ENCODE assay signal across 7 cellular contexts in genomic region chr19:52527954-52528326, GRCh38. TPM values are rescaled to one million over a fixed set of nuclear protein-coding genes. Genes with fewer than 3 reads are reported as not detected.
DNase-seq lines count a peak whose midpoint lies in the region; ATAC-seq and TF ChIP-seq lines count a peak whose summit lies in the region.

No MANE protein-coding gene starts in this region.

- ATAC-seq in GM19035 (IDR thresholded peaks at IDR 0.05; ENCODE audit: unreplicated experiment) = peak; percentile 32
- peak; percentile 7 for ATAC-seq in HG03280 (IDR thresholded peaks at IDR 0.05; ENCODE audit: unreplicated experiment)
- peak; percentile 24 to 48 for ATAC-seq in left cardiac atrium

- no peak for TF ChIP-seq CTCF in progenitor cell of endocrine pancreas (IDR thresholded peaks at IDR 0.05; ENCODE audit: unreplicated experiment)

- H3K4me3 Mint-ChIP-seq in activated T-helper 2 cell treated with anti-CD3 and anti-CD28 coated beads, Interferon-gamma antibody, Interleukin-2, Interleukin-4, amounts not matched to agents 10 μg/mL and 5 μg/mL and 100 μg/mL, durations not matched to agents 14 hours and 24 hours and 36 hours (ENCODE audit: low read depth) = peak overlapping the region; percentile 96
- peak overlapping the region; percentile 97 for H3K4me3 Mint-ChIP-seq in progenitor cell of endocrine pancreas (ENCODE audit: low read depth)

- H3K4me1 Mint-ChIP-seq in activated T-helper 2 cell treated with anti-CD3 and anti-CD28 coated beads, Interferon-gamma antibody, Interleukin-2, Interleukin-4, amounts not matched to agents 10 μg/mL and 5 μg/mL and 100 μg/mL, durations not matched to agents 14 hours and 24 hours and 36 hours (ENCODE audit: low read depth) = peaks cover 12% of the 10 kb centered on the region
- H3K4me1 Mint-ChIP-seq in progenitor cell of endocrine pancreas (ENCODE audit: low read depth) = peaks cover 12% of the 10 kb centered on the region

- DNase-seq in activated T-helper 2 cell treated with anti-CD3 and anti-CD28 coated beads, Interferon-gamma antibody, Interleukin-2, Interleukin-4, amounts not matched to agents 10 μg/mL and 5 μg/mL and 100 μg/mL, durations not matched to agents 14 hours and 24 hours and 36 hours (ENCODE audit: low spot score) = no peak
- DNase-seq in left cardiac atrium (peak; percentile 33), progenitor cell of endocrine pancreas (ENCODE audit: low spot score, unreplicated experiment) (no peak), GM19238 (ENCODE audit: insufficient read length, low spot score) (no peak), NCI-H187 (lab: John Stamatoyannopoulos, UW) (no peak)

- peak overlapping the region; percentile 97 for H3K27ac Mint-ChIP-seq in activated T-helper 2 cell treated with anti-CD3 and anti-CD28 coated beads, Interferon-gamma antibody, Interleukin-2, Interleukin-4, amounts not matched to agents 10 μg/mL and 5 μg/mL and 100 μg/mL, durations not matched to agents 14 hours and 24 hours and 36 hours
- H3K27ac Mint-ChIP-seq in progenitor cell of endocrine pancreas = peak overlapping the region; percentile 97

- intact Hi-C loops in activated T-helper 2 cell treated with anti-CD3 and anti-CD28 coated beads, Interferon-gamma antibody, Interleukin-2, Interleukin-4, amounts not matched to agents 10 μg/mL and 5 μg/mL and 100 μg/mL, durations not matched to agents 14 hours and 24 hours and 36 hours (cut with micrococcal nuclease) = loop anchor here (1.0 to 5.0 kb wide), 6 partner anchors 8 to 1339 kb away; partner anchors contain the start of genes MYADM, ZNF701, ZNF816 and ZNF83
- intact Hi-C loops in left cardiac atrium (cut with DNase I) = loop anchor here in 1 of 2 donors (5.0 kb wide), 1 partner anchor 44 kb away; the partner anchor contains the start of gene ZNF701

- peaks cover 35% of the 10 kb centered on the region for H3K9me3 Mint-ChIP-seq in activated T-helper 2 cell treated with anti-CD3 and anti-CD28 coated beads, Interferon-gamma antibody, Interleukin-2, Interleukin-4, amounts not matched to agents 10 μg/mL and 5 μg/mL and 100 μg/mL, durations not matched to agents 14 hours and 24 hours and 36 hours
- H3K9me3 Mint-ChIP-seq in progenitor cell of endocrine pancreas (ENCODE audit: low read depth) = no peaks in the 10 kb centered on the region

- H3K27me3 Mint-ChIP-seq in activated T-helper 2 cell treated with anti-CD3 and anti-CD28 coated beads, Interferon-gamma antibody, Interleukin-2, Interleukin-4, amounts not matched to agents 10 μg/mL and 5 μg/mL and 100 μg/mL, durations not matched to agents 14 hours and 24 hours and 36 hours (ENCODE audit: low read depth) = no peaks in the 10 kb centered on the region
- no peaks in the 10 kb centered on the region for H3K27me3 Mint-ChIP-seq in progenitor cell of endocrine pancreas

- peaks cover 45% of the 10 kb centered on the region for H3K36me3 Mint-ChIP-seq in activated T-helper 2 cell treated with anti-CD3 and anti-CD28 coated beads, Interferon-gamma antibody, Interleukin-2, Interleukin-4, amounts not matched to agents 10 μg/mL and 5 μg/mL and 100 μg/mL, durations not matched to agents 14 hours and 24 hours and 36 hours (ENCODE audit: low read depth)
- H3K36me3 Mint-ChIP-seq in progenitor cell of endocrine pancreas (ENCODE audit: insufficient read depth) = peaks cover under 1% of the 10 kb centered on the region

RNA-seq across cellular contexts. Expression of gene ZNF808, which starts 0.5 kb away (rescaled TPM):
- 20.7 and 22.6 TPM in 2 replicates for total RNA-seq in activated T-helper 2 cell treated with anti-CD3 and anti-CD28 coated beads, Interferon-gamma antibody, Interleukin-2, Interleukin-4, amounts not matched to agents 10 μg/mL and 5 μg/mL and 100 μg/mL, durations not matched to agents 14 hours and 24 hours and 36 hours
- total RNA-seq in left cardiac atrium (10 to 100 TPM; 25.1 to 29.3 TPM), progenitor cell of endocrine pancreas (38.6 and 41.6 TPM in 2 replicates)

RNA-seq across cellular contexts. Expression of gene ZNF701, which starts 42.1 kb away (rescaled TPM):
- total RNA-seq in activated T-helper 2 cell treated with anti-CD3 and anti-CD28 coated beads, Interferon-gamma antibody, Interleukin-2, Interleukin-4, amounts not matched to agents 10 μg/mL and 5 μg/mL and 100 μg/mL, durations not matched to agents 14 hours and 24 hours and 36 hours = 17.1 and 17.8 TPM in 2 replicates
- total RNA-seq in left cardiac atrium = 10 to 100 TPM; 14.6 to 18.4 TPM
- total RNA-seq in progenitor cell of endocrine pancreas = 29.7 and 34.7 TPM in 2 replicates
